Comparison of ENCODE assay signal across 26 cellular contexts in the genomic region with DNA sequence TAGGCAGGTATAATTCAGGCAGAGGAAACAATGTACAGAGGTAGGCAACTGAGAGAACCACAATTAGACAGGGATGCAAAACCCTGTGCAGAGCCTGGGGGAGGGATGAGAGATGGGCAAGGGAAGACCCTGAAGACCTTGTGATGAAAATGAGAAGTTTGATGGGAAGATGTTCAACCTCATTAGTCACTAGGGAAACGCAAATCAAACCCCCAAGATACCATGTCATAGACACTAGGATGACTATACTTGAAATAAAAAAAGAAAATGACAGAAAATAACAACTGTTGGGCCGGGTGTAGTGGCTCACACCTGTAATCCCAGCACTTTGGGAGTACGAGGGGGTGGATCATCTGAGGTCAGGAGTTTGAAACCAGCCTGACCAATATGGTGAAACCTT.
"Had no signal": no experiment of that assay in that cellular context is flagged by ENCODE, and none has a peak within 500 bp of the region (broad histone marks: within the 10 kb centered on the region; RNA-seq: fewer than 3 reads in every experiment).

No MANE protein-coding gene starts in this region.

- H3K4me1 ChIP-seq: neural progenitor cell, parathyroid adenoma, psoas muscle, right lobe of liver, sigmoid colon, stomach, thyroid gland, tibial nerve, upper lobe of left lung, vagina had no signal

- H3K9ac ChIP-seq: neural progenitor cell, parathyroid adenoma had no signal

- H2AFZ ChIP-seq: neural progenitor cell, parathyroid adenoma had no signal

- H3K79me2 ChIP-seq: parathyroid adenoma had no signal

- H3K36me3 ChIP-seq: neural progenitor cell, ovary, right lobe of liver, sigmoid colon, stomach, thoracic aorta, thyroid gland, tibial nerve, upper lobe of left lung, vagina had no signal

- H3K4me2 ChIP-seq: neural progenitor cell had no signal

- H3K9me3 ChIP-seq: ovary, right lobe of liver, thoracic aorta, thyroid gland, upper lobe of left lung, vagina had no signal

- H3K27ac ChIP-seq: neural progenitor cell, ovary, parathyroid adenoma, psoas muscle, right lobe of liver, sigmoid colon, stomach, thoracic aorta, thyroid gland, tibial nerve, upper lobe of left lung, vagina had no signal

- H3K27me3 ChIP-seq: neural progenitor cell, ovary, right lobe of liver, sigmoid colon, stomach, thyroid gland, tibial nerve, upper lobe of left lung, vagina had no signal

- H3K4me3 ChIP-seq: neural progenitor cell, ovary, psoas muscle, right lobe of liver, sigmoid colon, stomach, thoracic aorta, thyroid gland, tibial nerve, upper lobe of left lung, vagina had no signal

- ATAC-seq: naive thymus-derived CD4-positive, alpha-beta T cell; natural killer cell; psoas muscle; right cardiac atrium; right lobe of liver; stimulated activated effector memory CD8-positive, alpha-beta T cell treated with anti-CD3 and anti-CD28 coated beads, Interleukin-12 subunit alpha, Interleukin-12 subunit beta, amount 100 ng/mL, for 72 hours; stimulated activated naive B cell treated with anti-CD40 and anti-IgM and Interleukin-4, amounts not matched to agents 10 μg/mL and 1 μg/mL and 100 μg/mL, for 72 hours had no signal

- DNase-seq: naive thymus-derived CD4-positive, alpha-beta T cell; natural killer cell; occipital lobe; ovary; posterior cingulate gyrus; psoas muscle; right cardiac atrium; right lobe of liver; sigmoid colon; small intestine; stimulated activated CD4-positive, alpha-beta T cell treated with anti-CD3 and anti-CD28 coated beads, Interleukin-15, amount 100 ng/mL, for 24 hours; stimulated activated CD4-positive, alpha-beta T cell treated with anti-CD3 and anti-CD28 coated beads, Interleukin-2, amount 100 ng/mL, for 24 hours; stimulated activated CD4-positive, alpha-beta T cell treated with anti-CD3 and anti-CD28 coated beads, Interleukin-2, amount 100 ng/mL, for 48 hours; stimulated activated CD4-positive, alpha-beta T cell treated with anti-CD3 and anti-CD28 coated beads, Interleukin-4, amount 100 ng/mL, for 24 hours; stimulated activated naive B cell treated with anti-CD40 and anti-IgM and Interleukin-4, amounts not matched to agents 10 μg/mL and 1 μg/mL and 100 μg/mL, for 72 hours; stimulated activated naive CD4-positive, alpha-beta T cell treated with Interleukin-2 at 50 U/mL for 16 hours; stomach; thyroid gland; trophoblast cell; upper lobe of left lung had no signal
